Comparison of ENCODE assay signal across 11 cellular contexts in the genomic region with DNA sequence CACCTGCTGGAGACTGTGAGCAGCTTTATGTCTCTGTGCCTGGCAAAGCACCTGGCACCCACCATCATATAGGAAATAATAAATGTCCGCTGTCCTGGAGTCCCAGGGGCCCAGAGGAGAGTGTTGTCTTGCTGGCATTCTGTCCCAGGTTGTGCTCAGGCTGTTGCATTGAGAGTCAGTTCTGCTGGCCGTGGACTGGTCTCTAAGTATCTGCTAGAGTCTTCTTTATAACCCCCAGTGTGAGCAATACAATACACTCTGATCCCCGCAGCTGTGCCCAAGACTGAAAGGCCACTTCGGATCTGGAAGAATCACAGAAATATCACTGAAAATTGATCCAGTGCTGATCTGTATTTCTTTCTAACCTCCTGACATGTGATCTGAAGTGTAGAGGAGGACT. TPM values are rescaled to one million over a fixed set of nuclear protein-coding genes. Genes with fewer than 3 reads are reported as not detected.
A peak's percentile ranks its signal among the peaks of the same experiment; 100 is the strongest.
DNase-seq lines count a peak whose midpoint lies in the region; ATAC-seq, FAIRE-seq and TF ChIP-seq lines count a peak whose summit lies in the region.
"Had no signal": no experiment of that assay in that cellular context is flagged by ENCODE, and none has a peak within 500 bp of the region (broad histone marks: within the 10 kb centered on the region; RNA-seq: fewer than 3 reads in every experiment).

No MANE protein-coding gene starts in this region.

- TF ChIP-seq POLR2A in testis (IDR thresholded peaks at IDR 0.05) = no peak

- H3K9me3 ChIP-seq in astrocyte (ENCODE audit: insufficient read depth, low read depth, low read length) (no peaks in the 10 kb centered on the region), lower lobe of right lung (no peaks in the 10 kb centered on the region), testis (no peaks in the 10 kb centered on the region)
- H3K9me3 ChIP-seq: BE2C had no signal

- no peak overlapping the region for H3K9ac ChIP-seq in astrocyte (ENCODE audit: low read length)

- H3K4me3 ChIP-seq in astrocyte (ENCODE audit: insufficient read depth, low read depth, low read length) (no peak overlapping the region), lower lobe of right lung (peak overlapping the region; percentile 40), testis (no peak overlapping the region)
- H3K4me3 ChIP-seq: lung had no signal

- H3K36me3 ChIP-seq in astrocyte (ENCODE audit: insufficient read depth, low read length) (no peaks in the 10 kb centered on the region), lower lobe of right lung (peaks cover 43% of the 10 kb centered on the region), testis (ENCODE audit: low read depth, missing control alignments) (no peaks in the 10 kb centered on the region)

- intact Hi-C loops in activated CD4-positive, alpha-beta T cell treated with anti-CD3 and anti-CD28 coated beads, Interleukin-2, amount 10 ng/mL, durations not matched to agents 24 days and 14 days (cut with micrococcal nuclease) = no loop called here
- intact Hi-C loops in lower lobe of right lung (cut with DNase I) (no loop called here), testis (cut with DNase I; ENCODE audit: low total_unique reads) (no loop called here)

- H3K4me1 ChIP-seq in astrocyte (ENCODE audit: insufficient read depth, low read length) (peaks cover 6% of the 10 kb centered on the region), lower lobe of right lung (peaks cover 15% of the 10 kb centered on the region), testis (no peaks in the 10 kb centered on the region)

- no peaks in the 10 kb centered on the region for H3K79me2 ChIP-seq in astrocyte (ENCODE audit: insufficient read depth, low read length)

- H4K20me1 ChIP-seq in astrocyte (ENCODE audit: insufficient read depth, low read length) = no peaks in the 10 kb centered on the region

- peaks cover 65% of the 10 kb centered on the region for H3K36me3 Mint-ChIP-seq in activated CD4-positive, alpha-beta T cell treated with anti-CD3 and anti-CD28 coated beads, Interleukin-2, amount 10 ng/mL, durations not matched to agents 24 days and 14 days (ENCODE audit: low read depth)
- peaks cover 26% of the 10 kb centered on the region for H3K36me3 Mint-ChIP-seq in astrocyte (ENCODE audit: low read depth, unreplicated experiment)

- no peaks in the 10 kb centered on the region for H3K27me3 Mint-ChIP-seq in activated CD4-positive, alpha-beta T cell treated with anti-CD3 and anti-CD28 coated beads, Interleukin-2, amount 10 ng/mL, durations not matched to agents 24 days and 14 days
- no peaks in the 10 kb centered on the region for H3K27me3 Mint-ChIP-seq in astrocyte (ENCODE audit: low read depth, unreplicated experiment)

- no peaks in the 10 kb centered on the region for H3K9me3 Mint-ChIP-seq in activated CD4-positive, alpha-beta T cell treated with anti-CD3 and anti-CD28 coated beads, Interleukin-2, amount 10 ng/mL, durations not matched to agents 24 days and 14 days
- no peaks in the 10 kb centered on the region for H3K9me3 Mint-ChIP-seq in astrocyte (ENCODE audit: unreplicated experiment)

- no peak overlapping the region for H3K27ac ChIP-seq in astrocyte (ENCODE audit: low read depth, low read length)
- H3K27ac ChIP-seq in lower lobe of right lung = peak overlapping the region; percentile 76
- H3K27ac ChIP-seq in temporal lobe (ENCODE audit: low read depth, low read length) = peak overlapping the region; percentile 23
- H3K27ac ChIP-seq in testis = peak overlapping the region in 1 of 2 donors; percentile 83

- TF ChIP-seq CTCF in astrocyte (IDR thresholded peaks at IDR 0.05; ENCODE audit: insufficient read depth, low read depth, low read length) (no peak), lower lobe of right lung (IDR thresholded peaks at IDR 0.05) (no peak), testis (IDR thresholded peaks at IDR 0.05) (no peak)

- no peak for FAIRE-seq in astrocyte (lab: Jason Lieb, UNC)

- H3K27ac Mint-ChIP-seq in activated CD4-positive, alpha-beta T cell treated with anti-CD3 and anti-CD28 coated beads, Interleukin-2, amount 10 ng/mL, durations not matched to agents 24 days and 14 days = peak overlapping the region; percentile 94
- H3K27ac Mint-ChIP-seq in astrocyte (ENCODE audit: unreplicated experiment) = peak overlapping the region; percentile 34

- no peak overlapping the region for H3K4me2 ChIP-seq in astrocyte (ENCODE audit: low read length)

- peaks cover 46% of the 10 kb centered on the region for H3K4me1 Mint-ChIP-seq in activated CD4-positive, alpha-beta T cell treated with anti-CD3 and anti-CD28 coated beads, Interleukin-2, amount 10 ng/mL, durations not matched to agents 24 days and 14 days
- peaks cover 11% of the 10 kb centered on the region for H3K4me1 Mint-ChIP-seq in astrocyte (ENCODE audit: low read depth, unreplicated experiment)

- in situ Hi-C loops in KBM-7 (cut with MboI; ENCODE audit: low pct_unique_long_range_greater_than_20kb, low sequenced_read_pairs) = no loop called here

- 53 to 62% methylated on average over 4 of the region's 4 CpGs for WGBS in testis, 2 donors

- no peak overlapping the region for H2AFZ ChIP-seq in astrocyte (ENCODE audit: low read depth, low read length)

- H3K4me3 Mint-ChIP-seq in activated CD4-positive, alpha-beta T cell treated with anti-CD3 and anti-CD28 coated beads, Interleukin-2, amount 10 ng/mL, durations not matched to agents 24 days and 14 days = peak overlapping the region; percentile 88
- H3K4me3 Mint-ChIP-seq in astrocyte (ENCODE audit: unreplicated experiment) = no peak overlapping the region

- DNase-seq in activated CD4-positive, alpha-beta T cell treated with anti-CD3 and anti-CD28 coated beads, Interleukin-2, amount 10 ng/mL, durations not matched to agents 24 days and 14 days = peak; percentile 59
- no peak for DNase-seq in activated CD4-positive, alpha-beta T cell treated with anti-CD3 and anti-CD28 coated beads, Interleukin-2, amount 50 U/mL, for 1 hour
- no peak for DNase-seq in astrocyte (ENCODE audit: low read depth)
- DNase-seq in lower lobe of right lung = no peak
- DNase-seq in stimulated activated CD4-positive, alpha-beta T cell treated with anti-CD3 and anti-CD28 coated beads, Interleukin-15, amount 100 ng/mL, for 24 hours = no peak
- DNase-seq in KBM-7 = no peak
- no peak for DNase-seq in testis
- DNase-seq: activated CD4-positive, CD25-positive, alpha-beta regulatory T cell; BE2C had no signal

- H3K27me3 ChIP-seq in astrocyte (ENCODE audit: insufficient read depth, low read length) = no peaks in the 10 kb centered on the region
- no peaks in the 10 kb centered on the region for H3K27me3 ChIP-seq in lower lobe of right lung (ENCODE audit: low read depth)
- no peaks in the 10 kb centered on the region for H3K27me3 ChIP-seq in testis
- H3K27me3 ChIP-seq: BE2C had no signal

- ATAC-seq in lower lobe of right lung = peak in 1 of 2 donors; percentile 1

RNA-seq across cellular contexts. Expression of gene HINT3, which starts 38.3 kb away (rescaled TPM):
- 8.5 and 8.9 TPM in 2 replicates for total RNA-seq in activated CD4-positive, alpha-beta T cell treated with anti-CD3 and anti-CD28 coated beads, Interleukin-2, amount 10 ng/mL, durations not matched to agents 24 days and 14 days
- total RNA-seq in astrocyte (11.8 and 12.2 TPM in 2 replicates), lower lobe of right lung (28.3 TPM), temporal lobe (68.1 TPM), testis (10 to 100 TPM; 19.0 to 22.5 TPM)
- polyA plus RNA-seq in testis (ENCODE audit: insufficient read depth, low read depth, low replicate concordance) = 24.8 TPM
